In genomic region chr17:45235071-45236001, GRCh38 we compare ENCODE assay signal across 8 cellular contexts. TPM values are rescaled to one million over a fixed set of nuclear protein-coding genes. Genes with fewer than 3 reads are reported as not detected.
DNase-seq lines count a peak whose midpoint lies in the region; ATAC-seq and TF ChIP-seq lines count a peak whose summit lies in the region.

No MANE protein-coding gene starts in this region.

- peaks cover 8% of the 10 kb centered on the region; the same call in 1 of the 2 replicates for H3K4me1 ChIP-seq in Caco-2
- peaks cover 0 to 20% (median 15%) of the 10 kb centered on the region in 3 donors for H3K4me1 ChIP-seq in gastroesophageal sphincter
- H3K4me1 ChIP-seq in ovary (ENCODE audit: insufficient read depth): no peaks in the 10 kb centered on the region

- TF ChIP-seq POLR2A in gastroesophageal sphincter (IDR thresholded peaks at IDR 0.05) (no peak), ovary (IDR thresholded peaks at IDR 0.05) (no peak)

- no peak overlapping the region for H3K4me3 Mint-ChIP-seq in Caco-2 (ENCODE audit: unreplicated experiment)

- no peaks in the 10 kb centered on the region for H3K27me3 ChIP-seq in Caco-2 (replicated peaks; ENCODE audit: control insufficient read depth, insufficient read depth, low read length)
- peaks cover 40% of the 10 kb centered on the region for H3K27me3 ChIP-seq in gastroesophageal sphincter
- no peaks in the 10 kb centered on the region for H3K27me3 ChIP-seq in ovary

- peaks cover 4% of the 10 kb centered on the region for H3K27me3 Mint-ChIP-seq in Caco-2 (ENCODE audit: insufficient read depth, unreplicated experiment)

- POLR2A ChIA-PET in Caco-2 (lab: Charles Lee): interaction anchor here (0.5 to 0.6 kb wide), 4 partner anchors 59 to 162 kb away, joined by 4 to 10 read pairs (median 4); partner anchors contain the start of gene HEXIM1

- peak; percentile 82 to 86 for TF ChIP-seq CTCF in Caco-2 (IDR thresholded peaks at IDR 0.05; ENCODE audit: insufficient read depth in 1 of 2, low read depth in 1 of 2, low read length in 1 of 2, severe bottlenecking in 1 of 2, unreplicated experiment in 1 of 2)
- peak in 3 of 4 experiments; percentile 66 to 77 (median 69) for TF ChIP-seq CTCF in gastroesophageal sphincter (IDR thresholded peaks at IDR 0.05)
- TF ChIP-seq CTCF in ovary (IDR thresholded peaks at IDR 0.05): peak in 1 of 3 donors; percentile 30

- DNase-seq in Caco-2: peak; percentile 72 to 77
- peak; percentile 77 for DNase-seq in HuH-7.5 (ENCODE audit: low spot score)
- peak; percentile 43 to 62 for DNase-seq in SHP77 (lab: John Stamatoyannopoulos, UW)
- DNase-seq in activated effector memory CD4-positive, alpha-beta T cell treated with Interleukin-2 at 50 U/mL for 16 hours: peak; percentile 62
- peak; percentile 37 to 75 (median 68) for DNase-seq in ovary

- H3K27ac ChIP-seq in gastroesophageal sphincter: no peak overlapping the region
- no peak overlapping the region for H3K27ac ChIP-seq in ovary

- H3K27ac Mint-ChIP-seq in Caco-2 (ENCODE audit: unreplicated experiment): no peak overlapping the region

- H3K36me3 Mint-ChIP-seq in Caco-2 (ENCODE audit: insufficient read depth, unreplicated experiment): no peaks in the 10 kb centered on the region

- H3K36me3 ChIP-seq in Caco-2 (ENCODE audit: control insufficient read depth, insufficient read depth, low read length): no peaks in the 10 kb centered on the region
- peaks cover 0 to 1% of the 10 kb centered on the region in 2 donors for H3K36me3 ChIP-seq in gastroesophageal sphincter
- no peaks in the 10 kb centered on the region for H3K36me3 ChIP-seq in ovary

- TF ChIP-seq EP300 in gastroesophageal sphincter (IDR thresholded peaks at IDR 0.05) (no peak), ovary (IDR thresholded peaks at IDR 0.05) (no peak)

- no peaks in the 10 kb centered on the region for H3K4me1 Mint-ChIP-seq in Caco-2 (ENCODE audit: low read depth, unreplicated experiment)

- H3K9me3 ChIP-seq in Caco-2 (no peaks in the 10 kb centered on the region), gastroesophageal sphincter (no peaks in the 10 kb centered on the region), ovary (no peaks in the 10 kb centered on the region)

- ATAC-seq in gastroesophageal sphincter (peak; percentile 52), HG03521 (IDR thresholded peaks at IDR 0.05; ENCODE audit: unreplicated experiment) (no peak), HG02840 (IDR thresholded peaks at IDR 0.05; ENCODE audit: low FRiP score, unreplicated experiment) (no peak)

- H3K9me3 Mint-ChIP-seq in Caco-2 (ENCODE audit: unreplicated experiment): no peaks in the 10 kb centered on the region

- BruUV-seq in Caco-2 (replicated peaks; lab: Mats Ljungman, UMichigan): no TSS peak

- intact Hi-C loops in Caco-2 (cut with micrococcal nuclease; ENCODE audit: unreplicated experiment) (loop anchor here (1.0 to 2.0 kb wide), 3 partner anchors 16 to 149 kb away; partner anchors contain the start of gene ACBD4), ovary (cut with DNase I) (loop anchor here in 1 of 4 donors (5.0 kb wide), 1 partner anchor 147 kb away; no protein-coding TSS in a partner anchor)

- 25 to 38% methylated on average over 8 to 9 of the region's 9 CpGs for WGBS in gastroesophageal sphincter (ENCODE audit: low coverage in 1 of 2), 2 donors
- 20 to 29% (median 27%) methylated on average over 9 of the region's 9 CpGs for WGBS in ovary, 3 donors

- CTCF ChIA-PET in Caco-2 (lab: Charles Lee): interaction anchor here (0.6 to 3.2 kb wide), 12 partner anchors 10 to 190 kb away, joined by 3 to 42 read pairs (median 6); partner anchors contain the start of genes ACBD4 and MAP3K14

- H3K4me3 ChIP-seq in Caco-2 (ENCODE audit: low read depth, low read length) (no peak overlapping the region), gastroesophageal sphincter (no peak overlapping the region), ovary (no peak overlapping the region)

RNA-seq across cellular contexts. Expression of gene FMNL1, which starts 13.7 kb away (rescaled TPM):
- total RNA-seq in Caco-2 (2022): 2.8 and 3.0 TPM in 2 replicates
- 10 to 100 TPM; 12.0 to 21.9 (median 14.9) TPM for total RNA-seq in gastroesophageal sphincter
- total RNA-seq in ovary: 10 to 100 TPM in 2 of 7 donors, 1 to 10 TPM in 5; 3.7 to 24.0 (median 6.1) TPM
- 1 to 10 TPM; 2.1 to 7.1 TPM for polyA plus RNA-seq in ovary

RNA-seq across cellular contexts. Expression of gene SPATA32, which starts 26.6 kb away (rescaled TPM):
- total RNA-seq in Caco-2 (2022) (not detected in 2 replicates), gastroesophageal sphincter (not detected), ovary (under 1 TPM in 1 of 7 donors, not detected in 6; 0.12 TPM)
- polyA plus RNA-seq in ovary: not detected
